Comparison of ENCODE assay signal across 1 cellular context in the genomic region with DNA sequence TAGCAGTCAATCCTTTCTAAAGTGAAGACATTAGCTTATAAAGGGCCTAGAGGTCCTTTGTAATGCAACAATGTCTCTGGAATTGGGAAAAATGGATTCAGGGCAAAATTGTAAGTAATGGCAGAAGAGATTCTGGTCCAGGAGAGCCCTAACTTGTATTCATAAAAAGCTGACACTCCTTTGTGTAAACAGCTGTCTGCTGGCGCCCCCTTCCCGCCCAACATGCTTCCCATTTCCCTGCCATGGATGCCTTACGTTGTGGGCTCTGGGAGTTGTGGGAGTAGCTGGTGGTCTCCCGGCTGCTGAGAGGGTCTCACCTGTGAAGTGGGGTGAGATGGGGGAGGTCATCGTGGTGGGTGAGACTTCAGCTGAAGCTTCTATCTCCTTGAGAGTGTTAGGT.
TF ChIP-seq lines count a peak whose summit lies in the region.

No MANE protein-coding gene starts in this region.

TF ChIP-seq in GM12878, 131 proteins besides CTCF, POLR2A, EP300 and RAD21:
- no peak for TF ChIP-seq MYB (IDR thresholded peaks at IDR 0.05; ENCODE audit: borderline replicate concordance, low read depth, low read length)
- 0 out of 2 replicates have a peak, but pooled peaks have one; percentile 27 for TF ChIP-seq SMC3 (IDR thresholded peaks at IDR 0.05; ENCODE audit: borderline replicate concordance, low read length)
- no peak for TF ChIP-seq CHD1 (IDR thresholded peaks at IDR 0.05; ENCODE audit: low read depth, low read length)
- TF ChIP-seq YY1 (IDR thresholded peaks at IDR 0.05; ENCODE audit: low read depth, low read length): no peak
- TF ChIP-seq HDAC2 (IDR thresholded peaks at IDR 0.05): no peak
